ENCODE assay signal across 8 cellular contexts in the genomic region with DNA sequence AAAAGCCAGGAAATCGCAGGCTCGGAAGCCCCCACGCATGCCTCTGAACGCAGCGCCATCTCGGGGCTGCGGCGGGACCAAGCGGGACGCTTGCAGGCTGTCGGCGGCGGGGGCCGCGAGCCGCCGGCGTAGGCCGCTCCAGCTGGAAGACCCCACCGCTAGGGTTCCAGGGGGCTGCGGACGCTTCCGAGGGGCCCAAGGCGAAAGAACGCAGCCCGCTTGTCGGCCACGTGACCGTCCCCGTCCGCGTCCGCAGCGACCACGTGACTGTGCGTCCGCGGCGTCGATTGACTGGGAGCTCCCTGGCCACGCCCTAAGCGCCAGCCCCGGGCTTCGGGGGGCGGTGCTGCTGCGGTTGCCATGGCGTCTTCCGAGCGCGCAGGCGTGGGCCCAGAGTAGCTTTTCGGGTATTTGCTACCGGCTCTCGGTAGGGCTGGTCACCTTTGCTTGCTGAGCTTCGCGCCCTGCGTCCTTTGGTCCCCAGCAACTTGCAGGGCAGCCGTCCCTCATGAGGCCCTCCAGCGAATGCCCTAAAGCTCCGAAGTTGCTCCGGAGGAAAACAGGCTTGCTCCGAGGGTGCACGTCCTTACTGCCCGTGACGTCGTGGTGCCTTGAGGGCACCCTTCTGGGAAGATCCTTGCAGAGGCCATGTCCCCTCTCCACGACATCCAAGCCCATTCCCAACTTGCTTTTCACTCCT.
A peak's percentile ranks its signal among the peaks of the same experiment; 100 is the strongest.
DNase-seq lines count a peak whose midpoint lies in the region; ATAC-seq and TF ChIP-seq lines count a peak whose summit lies in the region.

No MANE protein-coding gene starts in this region.

- peak overlapping the region; percentile 73 for H3K27ac ChIP-seq in HL-60 (replicated peaks)

- DNase-seq in COLO668 (lab: John Stamatoyannopoulos, UW; ENCODE audit: unreplicated experiment) (peak; percentile 99), HL-60 (ENCODE audit: low read depth in 1 of 2, low spot score in 1 of 2) (peak; percentile 82 to 88), NCI-H82 (lab: John Stamatoyannopoulos, UW) (peak; percentile 97), medulla oblongata (ENCODE audit: extremely low spot score) (peak; percentile 96)
- DNase-seq in activated CD8-positive, alpha-beta memory T cell treated with anti-CD3 and anti-CD28 coated beads for 1 hour (ENCODE audit: extremely low read depth in 1 of 2, low read depth in 1 of 2) = peak; percentile 79 to 87
- peak; percentile 91 for DNase-seq in effector CD4-positive, alpha-beta T cell
- DNase-seq in stimulated activated CD8-positive, alpha-beta memory T cell treated with anti-CD3 and anti-CD28 coated beads, Interleukin-12 subunit alpha, Interleukin-12 subunit beta, amount 100 ng/mL, for 4 hours (ENCODE audit: low read depth) = peak; percentile 91

- no peak for TF ChIP-seq CTCF in HL-60 (IDR thresholded peaks at IDR 0.05; ENCODE audit: insufficient read depth, low read length)

- peak; percentile 91 for ATAC-seq in GM19463 (IDR thresholded peaks at IDR 0.05; ENCODE audit: unreplicated experiment)

- peak overlapping the region; percentile 66 for H3K4me3 ChIP-seq in HL-60 (replicated peaks; ENCODE audit: insufficient read depth, low read length)

- peaks cover 2% of the 10 kb centered on the region for H3K27me3 ChIP-seq in HL-60 (ENCODE audit: insufficient read depth, poor library complexity, severe bottlenecking)

Comparison
In these comparisons a context has a peak if more than half of its experiments do, and no peak if none do; other contexts are left out.
1. Peak in every context shown above with its lines: DNase-seq, ATAC-seq, H3K4me3 ChIP-seq and H3K27ac ChIP-seq.